11 cellular contexts compared by ENCODE assay signal in the genomic region with DNA sequence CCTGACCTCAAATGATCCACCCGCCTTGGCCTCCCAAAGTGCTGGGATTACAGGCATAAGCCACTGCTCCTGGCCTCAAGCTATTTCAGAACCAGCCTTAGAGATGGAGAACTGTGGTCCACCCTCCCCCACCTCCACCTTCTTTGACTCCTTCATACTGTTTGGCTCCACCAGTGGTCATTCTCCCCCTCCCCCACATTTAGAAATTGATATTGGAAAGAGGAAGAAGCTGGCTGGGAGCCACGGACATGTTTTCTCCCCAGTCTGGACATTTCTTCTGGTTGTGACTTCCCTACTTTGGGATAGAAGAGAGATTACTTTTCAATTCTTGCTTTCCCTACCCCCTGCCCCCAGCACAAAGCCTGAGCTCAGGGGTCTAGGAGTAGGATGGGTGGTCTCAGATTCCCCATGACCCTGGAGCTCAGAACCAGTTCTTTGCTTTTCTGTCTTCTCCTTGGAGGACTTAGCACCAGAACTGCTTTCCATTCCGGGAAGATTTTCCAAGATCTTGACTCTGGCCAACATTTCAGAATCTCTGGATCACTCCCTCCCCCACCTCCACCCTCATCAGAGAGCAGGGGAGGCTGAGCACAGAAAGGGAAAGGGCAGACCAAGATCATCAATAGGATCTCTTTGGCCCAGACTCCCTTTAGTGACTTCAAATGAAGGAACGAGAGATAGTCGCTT. TPM values are rescaled to one million over a fixed set of nuclear protein-coding genes. Genes with fewer than 3 reads are reported as not detected.
A peak's percentile ranks its signal among the peaks of the same experiment; 100 is the strongest.
DNase-seq lines count a peak whose midpoint lies in the region; ATAC-seq, FAIRE-seq and TF ChIP-seq lines count a peak whose summit lies in the region.
"Had no signal": no experiment of that assay in that cellular context is flagged by ENCODE, and none has a peak within 500 bp of the region (broad histone marks: within the 10 kb centered on the region; RNA-seq: fewer than 3 reads in every experiment).

No MANE protein-coding gene starts in this region.

- H3K27ac Mint-ChIP-seq in astrocyte (ENCODE audit: unreplicated experiment) = peak overlapping the region; percentile 51

- H3K36me3 ChIP-seq in HEK293 (ENCODE audit: control insufficient read depth in 2 of 2, insufficient read depth in 1 of 2, low read length in 2 of 2) = peaks cover 3 to 7% of the 10 kb centered on the region in 2 experiments; a peak in 1 of 3 replicates
- H3K36me3 ChIP-seq in astrocyte (ENCODE audit: insufficient read depth, low read length) = peaks cover 27% of the 10 kb centered on the region
- H3K36me3 ChIP-seq in stomach = peaks cover 9 to 29% (median 24%) of the 10 kb centered on the region in 4 donors

- CTCF ChIA-PET in HEK293 (lab: Yijun Ruan, JAX) = interaction anchor here (0.6 to 13.6 kb wide), 38 partner anchors 8 to 442 kb away, joined by 3 to 378 read pairs (median 5); partner anchors contain the start of genes CAVIN1 and STAT3

- H3K27ac ChIP-seq in HEK293 (ENCODE audit: extremely low read depth, low read depth, low read length) (no peak overlapping the region), astrocyte (ENCODE audit: low read depth, low read length) (no peak overlapping the region), layer of hippocampus (ENCODE audit: low read depth, low read length) (peak overlapping the region; percentile 72), stomach (peak overlapping the region in 4 of 5 donors; percentile 81 to 90 (median 82))
- H3K27ac ChIP-seq: hepatocyte had no signal

- peaks cover 22% of the 10 kb centered on the region for H3K36me3 Mint-ChIP-seq in astrocyte (ENCODE audit: low read depth, unreplicated experiment)
- H3K36me3 Mint-ChIP-seq: CD8-positive, alpha-beta memory T cell; naive B cell had no signal

- POLR2A ChIA-PET in HEK293 (lab: Yijun Ruan, JAX) = interaction anchor here (0.6 to 3.3 kb wide), 9 partner anchors 8 to 352 kb away, joined by 3 to 41 read pairs (median 4); partner anchors contain the start of genes CAVIN1 and STAT3

- H3K27me3 Mint-ChIP-seq in astrocyte (ENCODE audit: low read depth, unreplicated experiment) = no peaks in the 10 kb centered on the region

- FAIRE-seq in astrocyte (lab: Jason Lieb, UNC) = no peak
- no peak for FAIRE-seq in frontal cortex (lab: Jason Lieb, UNC)

- peak overlapping the region; percentile 7 for H3K9ac ChIP-seq in astrocyte (ENCODE audit: low read length)

- H3K9me3 ChIP-seq in HEK293 (ENCODE audit: control insufficient read depth, insufficient read depth, low read depth, low read length) = no peaks in the 10 kb centered on the region
- no peaks in the 10 kb centered on the region for H3K9me3 ChIP-seq in astrocyte (ENCODE audit: insufficient read depth, low read depth, low read length)
- no peaks in the 10 kb centered on the region for H3K9me3 ChIP-seq in stomach

- H3K4me3 ChIP-seq in HEK293 (ENCODE audit: low read depth, low read length) (no peak overlapping the region), astrocyte (ENCODE audit: insufficient read depth, low read depth, low read length) (no peak overlapping the region), stomach (no peak overlapping the region)
- H3K4me3 ChIP-seq: hepatocyte had no signal

- H4K20me1 ChIP-seq in astrocyte (ENCODE audit: insufficient read depth, low read length) = peaks cover 98% of the 10 kb centered on the region

- 49 to 67% (median 57%) methylated on average over 5 of the region's 5 CpGs for WGBS in stomach, 5 donors

- H3K4me1 Mint-ChIP-seq in astrocyte (ENCODE audit: low read depth, unreplicated experiment) = peaks cover 50% of the 10 kb centered on the region

- no peak for TF ChIP-seq POLR2A in stomach (IDR thresholded peaks at IDR 0.05)

- no peak for DNase-seq in astrocyte (ENCODE audit: low read depth)
- DNase-seq in stomach = no peak
- DNase-seq in stimulated activated CD4-positive, alpha-beta T cell treated with anti-CD3 and anti-CD28 coated beads, Interleukin-4, amount 100 ng/mL, for 4 hours = no peak
- DNase-seq in frontal cortex (ENCODE audit: low spot score in 2 of 2) = no peak
- no peak for DNase-seq in NCI-H1048 (lab: John Stamatoyannopoulos, UW)

- intact Hi-C loops in stomach (cut with DNase I; ENCODE audit: low total_unique reads) = no loop called here

- H3K4me1 ChIP-seq in HEK293 (ENCODE audit: control insufficient read depth, insufficient read depth, low read length) = 0 out of 2 replicates have a peak, but pooled peaks cover 3% of the 10 kb centered on the region
- H3K4me1 ChIP-seq in astrocyte (ENCODE audit: insufficient read depth, low read length) = peaks cover 53% of the 10 kb centered on the region
- H3K4me1 ChIP-seq in stomach = peaks cover 57 to 100% (median 72%) of the 10 kb centered on the region in 4 donors

- no peak for TF ChIP-seq EP300 in stomach (IDR thresholded peaks at IDR 0.05)

- H3K4me2 ChIP-seq in astrocyte (ENCODE audit: low read length) = peak overlapping the region; percentile 61
- H3K4me2 ChIP-seq: hepatocyte had no signal

- no peak for ATAC-seq in HG02571 (IDR thresholded peaks at IDR 0.05; ENCODE audit: unreplicated experiment)

- H3K4me3 Mint-ChIP-seq in astrocyte (ENCODE audit: unreplicated experiment) = peak overlapping the region; percentile 13

- TF ChIP-seq CTCF in HEK293 (tag by site-specific recombination; IDR thresholded peaks at IDR 0.05) (no peak), astrocyte (IDR thresholded peaks at IDR 0.05; ENCODE audit: insufficient read depth, low read depth, low read length) (no peak), stomach (IDR thresholded peaks at IDR 0.05) (no peak)

- H3K79me2 ChIP-seq in astrocyte (ENCODE audit: insufficient read depth, low read length) = peaks cover 98% of the 10 kb centered on the region

- H3K27me3 ChIP-seq in astrocyte (ENCODE audit: insufficient read depth, low read length) (no peaks in the 10 kb centered on the region), layer of hippocampus (ENCODE audit: control insufficient read depth, insufficient read depth, low read length) (no peaks in the 10 kb centered on the region), stomach (no peaks in the 10 kb centered on the region)
- H3K27me3 ChIP-seq: hepatocyte had no signal

- H3K9me3 Mint-ChIP-seq in astrocyte (ENCODE audit: unreplicated experiment) = no peaks in the 10 kb centered on the region
- H3K9me3 Mint-ChIP-seq: CD8-positive, alpha-beta memory T cell; naive B cell had no signal

- H2AFZ ChIP-seq in astrocyte (ENCODE audit: low read depth, low read length) = no peak overlapping the region
- H2AFZ ChIP-seq: hepatocyte had no signal

TF ChIP-seq in HEK293, 187 proteins besides CTCF, POLR2A, EP300 and RAD21:
- TF ChIP-seq IKZF3 (tag by site-specific recombination; IDR thresholded peaks at IDR 0.05) (0 out of 2 replicates have a peak, but pooled peaks have one; percentile 0), ZBTB21 (tag by site-specific recombination; IDR thresholded peaks at IDR 0.05) (no peak), ZNF530 (tag by site-specific recombination; IDR thresholded peaks at IDR 0.05; ENCODE audit: low read depth) (no peak)

RNA-seq across cellular contexts. Expression of gene CAVIN1, which starts 16.3 kb away (rescaled TPM):
- 602 and 644 TPM in 2 replicates for total RNA-seq in astrocyte
- total RNA-seq in stomach = 100 to 1,000 TPM in 3 of 5 donors, 10 to 100 TPM in 2; 75.2 to 244 (median 162) TPM
- polyA plus RNA-seq in stomach = 100 to 1,000 TPM in 1 of 3 donors, 10 to 100 TPM in 2; 61.2 to 104 (median 94.2) TPM
- total RNA-seq in frontal cortex = 8.2 TPM
- polyA plus RNA-seq: CD8-positive, alpha-beta memory T cell had no signal

RNA-seq across cellular contexts. Expression of gene STAT3, which starts 18.5 kb away (rescaled TPM):
- total RNA-seq in astrocyte (145 and 154 TPM in 2 replicates), stomach (100 to 1,000 TPM in 4 of 5 donors, 10 to 100 TPM in 1; 70.4 to 207 (median 159) TPM), frontal cortex (26.5 TPM)
- polyA plus RNA-seq in stomach = 10 to 100 TPM; 31.3 to 46.6 (median 42.3) TPM

RNA-seq across cellular contexts. Expression of gene ATP6V0A1, which starts 51.9 kb away (rescaled TPM):
- total RNA-seq in astrocyte (75.8 and 78.6 TPM in 2 replicates), stomach (100 to 1,000 TPM in 3 of 5 donors, 10 to 100 TPM in 2; 61.7 to 435 (median 123) TPM), frontal cortex (207 TPM)
- polyA plus RNA-seq in stomach = 10 to 100 TPM; 13.1 to 24.5 (median 13.2) TPM

Comparison
In these comparisons a context has a peak if more than half of its experiments do, and no peak if none do; other contexts are left out.
1. H3K27ac ChIP-seq: peak in layer of hippocampus (single experiment) and stomach (4 of 5); none in HEK293 (single experiment) and astrocyte (single experiment).